ENCODE assay signal across 1 cellular context in genomic region chr1:173164178-173164577, GRCh38.
TF ChIP-seq lines count a peak whose summit lies in the region.

No MANE protein-coding gene starts in this region.

TF ChIP-seq in HepG2, 621 proteins besides CTCF, POLR2A, EP300 and RAD21 (continued from another document):
- no peak for TF ChIP-seq ZNF800 (CRISPR knock-in tag; IDR thresholded peaks at IDR 0.05)
